ENCODE assay signal across 1 cellular context in genomic region chr2:147927053-147927588, GRCh38.
TF ChIP-seq lines count a peak whose summit lies in the region.

No MANE protein-coding gene starts in this region.

TF ChIP-seq in HepG2, 621 proteins besides CTCF, POLR2A, EP300 and RAD21 (continued from another document and continues in another):
- TF ChIP-seq, protein P1, sequence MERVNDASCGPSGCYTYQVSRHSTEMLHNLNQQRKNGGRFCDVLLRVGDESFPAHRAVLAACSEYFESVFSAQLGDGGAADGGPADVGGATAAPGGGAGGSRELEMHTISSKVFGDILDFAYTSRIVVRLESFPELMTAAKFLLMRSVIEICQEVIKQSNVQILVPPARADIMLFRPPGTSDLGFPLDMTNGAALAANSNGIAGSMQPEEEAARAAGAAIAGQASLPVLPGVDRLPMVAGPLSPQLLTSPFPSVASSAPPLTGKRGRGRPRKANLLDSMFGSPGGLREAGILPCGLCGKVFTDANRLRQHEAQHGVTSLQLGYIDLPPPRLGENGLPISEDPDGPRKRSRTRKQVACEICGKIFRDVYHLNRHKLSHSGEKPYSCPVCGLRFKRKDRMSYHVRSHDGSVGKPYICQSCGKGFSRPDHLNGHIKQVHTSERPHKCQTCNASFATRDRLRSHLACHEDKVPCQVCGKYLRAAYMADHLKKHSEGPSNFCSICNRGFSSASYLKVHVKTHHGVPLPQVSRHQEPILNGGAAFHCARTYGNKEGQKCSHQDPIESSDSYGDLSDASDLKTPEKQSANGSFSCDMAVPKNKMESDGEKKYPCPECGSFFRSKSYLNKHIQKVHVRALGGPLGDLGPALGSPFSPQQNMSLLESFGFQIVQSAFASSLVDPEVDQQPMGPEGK (CRISPR knock-in tag; IDR thresholded peaks at IDR 0.05): peak; percentile 65
- TF ChIP-seq, protein P2, sequence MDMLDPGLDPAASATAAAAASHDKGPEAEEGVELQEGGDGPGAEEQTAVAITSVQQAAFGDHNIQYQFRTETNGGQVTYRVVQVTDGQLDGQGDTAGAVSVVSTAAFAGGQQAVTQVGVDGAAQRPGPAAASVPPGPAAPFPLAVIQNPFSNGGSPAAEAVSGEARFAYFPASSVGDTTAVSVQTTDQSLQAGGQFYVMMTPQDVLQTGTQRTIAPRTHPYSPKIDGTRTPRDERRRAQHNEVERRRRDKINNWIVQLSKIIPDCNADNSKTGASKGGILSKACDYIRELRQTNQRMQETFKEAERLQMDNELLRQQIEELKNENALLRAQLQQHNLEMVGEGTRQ (IDR thresholded peaks at IDR 0.05; ENCODE audit: low read depth, low read length): no peak
- TF ChIP-seq, protein P2 (CRISPR knock-in tag; IDR thresholded peaks at IDR 0.05; ENCODE audit: borderline replicate concordance): no peak
- TF ChIP-seq ZNF780A (CRISPR knock-in tag; IDR thresholded peaks at IDR 0.05) (no peak), ZNF7 (CRISPR knock-in tag; IDR thresholded peaks at IDR 0.05) (no peak), ZNF282 (IDR thresholded peaks at IDR 0.05; ENCODE audit: partially characterized antibody) (no peak), ELF1 (CRISPR knock-in tag; IDR thresholded peaks at IDR 0.05) (peak; percentile 61), TCF7 (IDR thresholded peaks at IDR 0.05; ENCODE audit: low read depth) (peak; percentile 78), ZKSCAN5 (CRISPR knock-in tag; IDR thresholded peaks at IDR 0.05) (no peak), SKI (IDR thresholded peaks at IDR 0.05; ENCODE audit: partially characterized antibody) (peak; percentile 70), MIER2 (CRISPR knock-in tag; IDR thresholded peaks at IDR 0.05) (peak; percentile 84), ZNF337 (CRISPR knock-in tag; IDR thresholded peaks at IDR 0.05; ENCODE audit: borderline replicate concordance, low read depth) (no peak), RFXANK (CRISPR knock-in tag; IDR thresholded peaks at IDR 0.05) (0 out of 2 replicates have a peak, but pooled peaks have one; percentile 71), CBX5 (CRISPR knock-in tag; IDR thresholded peaks at IDR 0.05; ENCODE audit: borderline replicate concordance) (no peak; the same call in 1 of the 2 replicates), ZNF557 (CRISPR knock-in tag; IDR thresholded peaks at IDR 0.05) (no peak), MAZ (IDR thresholded peaks at IDR 0.05; ENCODE audit: borderline replicate concordance, low read depth, low read length) (no peak), MAZ (CRISPR knock-in tag; IDR thresholded peaks at IDR 0.05; ENCODE audit: low read depth) (peak; percentile 43; the same call in 1 of the 2 replicates), MLX (CRISPR knock-in tag; IDR thresholded peaks at IDR 0.05) (peak; percentile 87), NFYB (CRISPR knock-in tag; IDR thresholded peaks at IDR 0.05) (no peak), PRDM4 (CRISPR knock-in tag; IDR thresholded peaks at IDR 0.05; ENCODE audit: borderline replicate concordance) (no peak), TARDBP (CRISPR knock-in tag; IDR thresholded peaks at IDR 0.05) (peak; percentile 98), ZNF264 (CRISPR knock-in tag; IDR thresholded peaks at IDR 0.05) (no peak), KLF16 (CRISPR knock-in tag; IDR thresholded peaks at IDR 0.05) (peak in 1 of 2 experiments; percentile 79; a peak in 2 of 4 replicates), MED13 (CRISPR knock-in tag; IDR thresholded peaks at IDR 0.05) (no peak), ATF7 (IDR thresholded peaks at IDR 0.05) (peak; percentile 51; the same call in 1 of the 2 replicates), ATF7 (CRISPR knock-in tag; IDR thresholded peaks at IDR 0.05) (no peak), TOE1 (CRISPR knock-in tag; IDR thresholded peaks at IDR 0.05) (0 out of 2 replicates have a peak, but pooled peaks have one; percentile 26), PCBP2 (optimal IDR thresholded peaks at IDR 0.05; ENCODE audit: low read depth, low read length, poor library complexity, severe bottlenecking) (no peak), ZNF746 (CRISPR knock-in tag; IDR thresholded peaks at IDR 0.05) (no peak), ZNF224 (CRISPR knock-in tag; IDR thresholded peaks at IDR 0.05) (no peak), ONECUT2 (CRISPR knock-in tag; IDR thresholded peaks at IDR 0.05) (peak; percentile 66; the same call in 1 of the 2 replicates), ZNF383 (CRISPR knock-in tag; IDR thresholded peaks at IDR 0.05; ENCODE audit: borderline replicate concordance) (no peak), NR1H2 (CRISPR knock-in tag; IDR thresholded peaks at IDR 0.05; ENCODE audit: borderline replicate concordance, low read depth) (no peak), ZNF275 (CRISPR knock-in tag; IDR thresholded peaks at IDR 0.05; ENCODE audit: borderline replicate concordance) (no peak), IRF9 (CRISPR knock-in tag; IDR thresholded peaks at IDR 0.05; ENCODE audit: borderline replicate concordance) (no peak), SMAD1 (CRISPR knock-in tag; IDR thresholded peaks at IDR 0.05; ENCODE audit: borderline replicate concordance, low read depth) (no peak), THRA (CRISPR knock-in tag; IDR thresholded peaks at IDR 0.05; ENCODE audit: borderline replicate concordance) (peak; percentile 74), JUNB (CRISPR knock-in tag; IDR thresholded peaks at IDR 0.05; ENCODE audit: borderline replicate concordance) (no peak), ZNF775 (CRISPR knock-in tag; IDR thresholded peaks at IDR 0.05; ENCODE audit: borderline replicate concordance) (no peak), ZSCAN20 (CRISPR knock-in tag; IDR thresholded peaks at IDR 0.05; ENCODE audit: borderline replicate concordance) (peak; percentile 19; the same call in 1 of the 2 replicates)
- TF ChIP-seq, protein P3, sequence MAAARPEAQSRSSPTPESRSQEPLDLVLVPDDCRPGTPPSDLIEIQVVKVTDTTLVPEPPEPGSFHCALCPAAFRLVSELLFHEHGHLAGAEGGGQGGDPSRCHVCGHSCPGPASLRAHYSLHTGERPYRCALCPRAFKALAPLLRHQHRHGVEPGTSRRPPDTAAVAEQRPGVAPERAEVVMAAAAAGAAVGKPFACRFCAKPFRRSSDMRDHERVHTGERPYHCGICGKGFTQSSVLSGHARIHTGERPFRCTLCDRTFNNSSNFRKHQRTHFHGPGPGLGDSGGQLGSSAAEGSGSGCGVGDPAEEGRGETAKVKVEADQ (CRISPR knock-in tag; IDR thresholded peaks at IDR 0.05; ENCODE audit: borderline replicate concordance): no peak
- TF ChIP-seq, protein P4, sequence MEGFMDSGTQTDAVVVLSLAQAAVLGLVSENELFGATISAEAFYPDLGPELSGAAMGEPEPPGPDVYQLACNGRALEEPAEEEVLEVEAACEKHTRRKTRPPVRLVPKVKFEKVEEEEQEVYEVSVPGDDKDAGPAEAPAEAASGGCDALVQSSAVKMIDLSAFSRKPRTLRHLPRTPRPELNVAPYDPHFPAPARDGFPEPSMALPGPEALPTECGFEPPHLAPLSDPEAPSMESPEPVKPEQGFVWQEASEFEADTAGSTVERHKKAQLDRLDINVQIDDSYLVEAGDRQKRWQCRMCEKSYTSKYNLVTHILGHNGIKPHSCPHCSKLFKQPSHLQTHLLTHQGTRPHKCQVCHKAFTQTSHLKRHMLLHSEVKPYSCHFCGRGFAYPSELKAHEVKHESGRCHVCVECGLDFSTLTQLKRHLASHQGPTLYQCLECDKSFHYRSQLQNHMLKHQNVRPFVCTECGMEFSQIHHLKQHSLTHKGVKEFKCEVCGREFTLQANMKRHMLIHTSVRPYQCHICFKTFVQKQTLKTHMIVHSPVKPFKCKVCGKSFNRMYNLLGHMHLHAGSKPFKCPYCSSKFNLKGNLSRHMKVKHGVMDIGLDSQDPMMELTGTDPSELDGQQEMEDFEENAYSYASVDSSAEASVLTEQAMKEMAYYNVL (CRISPR knock-in tag; IDR thresholded peaks at IDR 0.05; ENCODE audit: borderline replicate concordance): peak; percentile 68; the same call in 1 of the 2 replicates
- TF ChIP-seq, protein P5, sequence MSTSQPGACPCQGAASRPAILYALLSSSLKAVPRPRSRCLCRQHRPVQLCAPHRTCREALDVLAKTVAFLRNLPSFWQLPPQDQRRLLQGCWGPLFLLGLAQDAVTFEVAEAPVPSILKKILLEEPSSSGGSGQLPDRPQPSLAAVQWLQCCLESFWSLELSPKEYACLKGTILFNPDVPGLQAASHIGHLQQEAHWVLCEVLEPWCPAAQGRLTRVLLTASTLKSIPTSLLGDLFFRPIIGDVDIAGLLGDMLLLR (CRISPR knock-in tag; IDR thresholded peaks at IDR 0.05): no peak
- TF ChIP-seq, protein P6, sequence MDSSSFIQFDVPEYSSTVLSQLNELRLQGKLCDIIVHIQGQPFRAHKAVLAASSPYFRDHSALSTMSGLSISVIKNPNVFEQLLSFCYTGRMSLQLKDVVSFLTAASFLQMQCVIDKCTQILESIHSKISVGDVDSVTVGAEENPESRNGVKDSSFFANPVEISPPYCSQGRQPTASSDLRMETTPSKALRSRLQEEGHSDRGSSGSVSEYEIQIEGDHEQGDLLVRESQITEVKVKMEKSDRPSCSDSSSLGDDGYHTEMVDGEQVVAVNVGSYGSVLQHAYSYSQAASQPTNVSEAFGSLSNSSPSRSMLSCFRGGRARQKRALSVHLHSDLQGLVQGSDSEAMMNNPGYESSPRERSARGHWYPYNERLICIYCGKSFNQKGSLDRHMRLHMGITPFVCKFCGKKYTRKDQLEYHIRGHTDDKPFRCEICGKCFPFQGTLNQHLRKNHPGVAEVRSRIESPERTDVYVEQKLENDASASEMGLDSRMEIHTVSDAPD (CRISPR knock-in tag; IDR thresholded peaks at IDR 0.05): peak; percentile 86; the same call in 1 of the 2 replicates
- TF ChIP-seq, protein P7, sequence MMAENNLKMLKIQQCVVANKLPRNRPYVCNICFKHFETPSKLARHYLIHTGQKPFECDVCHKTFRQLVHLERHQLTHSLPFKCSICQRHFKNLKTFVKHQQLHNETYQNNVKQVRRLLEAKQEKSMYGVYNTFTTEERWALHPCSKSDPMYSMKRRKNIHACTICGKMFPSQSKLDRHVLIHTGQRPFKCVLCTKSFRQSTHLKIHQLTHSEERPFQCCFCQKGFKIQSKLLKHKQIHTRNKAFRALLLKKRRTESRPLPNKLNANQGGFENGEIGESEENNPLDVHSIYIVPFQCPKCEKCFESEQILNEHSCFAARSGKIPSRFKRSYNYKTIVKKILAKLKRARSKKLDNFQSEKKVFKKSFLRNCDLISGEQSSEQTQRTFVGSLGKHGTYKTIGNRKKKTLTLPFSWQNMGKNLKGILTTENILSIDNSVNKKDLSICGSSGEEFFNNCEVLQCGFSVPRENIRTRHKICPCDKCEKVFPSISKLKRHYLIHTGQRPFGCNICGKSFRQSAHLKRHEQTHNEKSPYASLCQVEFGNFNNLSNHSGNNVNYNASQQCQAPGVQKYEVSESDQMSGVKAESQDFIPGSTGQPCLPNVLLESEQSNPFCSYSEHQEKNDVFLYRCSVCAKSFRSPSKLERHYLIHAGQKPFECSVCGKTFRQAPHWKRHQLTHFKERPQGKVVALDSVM (CRISPR knock-in tag; IDR thresholded peaks at IDR 0.05): no peak
